8 cellular contexts compared by ENCODE assay signal in the genomic region with DNA sequence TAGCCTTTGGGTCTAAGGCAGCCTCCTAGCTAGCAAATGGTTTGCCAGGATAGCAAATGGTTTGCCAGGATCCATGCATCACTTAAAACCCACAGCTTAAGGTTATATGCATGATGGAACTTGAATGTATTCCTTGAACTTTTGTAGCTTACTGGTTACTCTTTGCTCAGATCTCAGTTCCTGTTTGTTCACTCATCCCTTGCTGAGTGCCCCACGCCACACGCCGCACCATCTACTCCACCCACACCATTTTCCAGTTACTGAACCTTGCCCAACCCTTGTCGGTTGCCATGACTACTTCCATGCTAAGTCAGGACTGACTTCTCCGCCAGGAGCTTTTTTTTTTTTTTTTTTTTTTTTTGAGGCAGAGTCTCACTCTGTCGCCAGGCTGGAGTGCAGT. TPM values are rescaled to one million over a fixed set of nuclear protein-coding genes. Genes with fewer than 3 reads are reported as not detected.
DNase-seq lines count a peak whose midpoint lies in the region; ATAC-seq and TF ChIP-seq lines count a peak whose summit lies in the region.

No MANE protein-coding gene starts in this region.

- H3K36me3 Mint-ChIP-seq in activated B cell treated with CpG ODN at 0.5 μM for 24 hours (ENCODE audit: low read depth): no peaks in the 10 kb centered on the region

- CTCF ChIA-PET in activated B cell treated with CpG ODN at 0.5 μM for 24 hours (lab: Charles Lee): no interaction called here

- DNase-seq in DMS 273 (lab: John Stamatoyannopoulos, UW; ENCODE audit: unreplicated experiment) (peak; percentile 57), DMS 273 treated with DMSO at 0.1 percent for 48 hours (lab: John Stamatoyannopoulos, UW) (no peak), activated B cell treated with CpG ODN at 0.5 μM for 24 hours (peak; percentile 31), renal cortical epithelial cell (ENCODE audit: low read depth) (peak; percentile 99), cerebellar cortex (ENCODE audit: low spot score) (no peak), RPMI8226 (no peak)

- POLR2A ChIA-PET in activated B cell treated with CpG ODN at 0.5 μM for 24 hours (lab: Charles Lee): interaction anchor here (0.6 to 1.6 kb wide), 6 partner anchors 10 to 132 kb away, joined by 3 to 10 read pairs (median 7); a partner anchor contains a TSS

- H3K4me1 Mint-ChIP-seq in activated B cell treated with CpG ODN at 0.5 μM for 24 hours: peaks cover 20% of the 10 kb centered on the region

- peak overlapping the region; percentile 16 for H3K27ac Mint-ChIP-seq in activated B cell treated with CpG ODN at 0.5 μM for 24 hours

- no peaks in the 10 kb centered on the region for H3K9me3 Mint-ChIP-seq in activated B cell treated with CpG ODN at 0.5 μM for 24 hours

- intact Hi-C loops in activated B cell treated with CpG ODN at 0.5 μM for 24 hours (cut with micrococcal nuclease): loop anchor here (2.0 to 10.0 kb wide), 3 partner anchors 30 to 384 kb away; a partner anchor contains a TSS

- peak overlapping the region; percentile 68 for H3K4me3 Mint-ChIP-seq in activated B cell treated with CpG ODN at 0.5 μM for 24 hours

- TF ChIP-seq CTCF in activated B cell treated with CpG ODN at 0.5 μM for 24 hours (IDR thresholded peaks at IDR 0.05): no peak

- H3K27me3 Mint-ChIP-seq in activated B cell treated with CpG ODN at 0.5 μM for 24 hours: no peaks in the 10 kb centered on the region

- ATAC-seq in GM21360 (IDR thresholded peaks at IDR 0.05; ENCODE audit: unreplicated experiment) (peak; percentile 87), HG03442 (IDR thresholded peaks at IDR 0.05; ENCODE audit: unreplicated experiment) (peak; percentile 91), activated B cell treated with CpG ODN at 0.5 μM for 24 hours (ENCODE audit: low read depth) (peak; percentile 89)

RNA-seq across cellular contexts. Expression of a gene that starts 29.5 kb away (rescaled TPM):
- total RNA-seq in activated B cell treated with CpG ODN at 0.5 μM for 24 hours (32.0 and 43.6 TPM in 2 replicates), renal cortical epithelial cell (47.8 and 58.0 TPM in 2 replicates)

Comparison
In these comparisons a context has a peak if more than half of its experiments do, and no peak if none do; other contexts are left out.
1. DNase-seq: peak in DMS 273 (single experiment), activated B cell treated with CpG ODN at 0.5 μM for 24 hours (single experiment) and renal cortical epithelial cell (single experiment); none in DMS 273 treated with DMSO at 0.1 percent for 48 hours (single experiment), cerebellar cortex (single experiment) and RPMI8226 (single experiment).
2. Peak in every context shown above with its lines, with median percentiles within 50 percentile points of each other: ATAC-seq.